11 cellular contexts compared by ENCODE assay signal in the genomic region with DNA sequence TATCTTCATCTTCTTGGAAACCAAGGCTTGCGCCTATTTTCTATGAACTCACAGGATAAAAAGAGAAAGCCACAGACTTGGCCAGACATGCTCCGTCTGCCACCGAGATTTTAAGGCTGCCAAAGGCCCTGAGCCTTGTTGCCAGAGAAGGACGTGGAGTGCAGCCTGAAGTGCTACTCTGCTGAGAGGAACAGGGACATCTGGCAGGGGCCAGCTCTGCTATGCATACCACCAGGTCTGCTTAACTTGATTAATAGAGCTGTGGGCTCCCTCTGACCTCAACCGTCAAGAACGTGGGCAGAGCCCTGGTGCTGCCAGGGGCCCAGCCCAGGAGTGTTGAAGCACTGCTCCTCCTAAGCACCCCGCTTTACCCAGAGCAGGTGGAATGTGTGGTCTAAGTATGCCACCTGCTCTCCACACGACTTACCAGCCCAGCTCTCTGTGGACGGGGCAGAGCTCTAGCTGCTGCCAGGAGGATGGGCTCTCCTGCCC. TPM values are rescaled to one million over a fixed set of nuclear protein-coding genes. Genes with fewer than 3 reads are reported as not detected.
DNase-seq lines count a peak whose midpoint lies in the region; ATAC-seq, FAIRE-seq and TF ChIP-seq lines count a peak whose summit lies in the region.
"Had no signal": no experiment of that assay in that cellular context is flagged by ENCODE, and none has a peak within 500 bp of the region (broad histone marks: within the 10 kb centered on the region; RNA-seq: fewer than 3 reads in every experiment).

No MANE protein-coding gene starts in this region.

- H3F3A ChIP-seq in SK-N-SH (replicated peaks; ENCODE audit: insufficient read depth) = no peaks in the 10 kb centered on the region

- intact Hi-C loops in pancreas (cut with DNase I) (no loop called here), A673 (cut with micrococcal nuclease; ENCODE audit: unreplicated experiment) (no loop called here)

- H3K9me2 ChIP-seq in SK-N-SH = no peaks in the 10 kb centered on the region

- 0 out of 2 replicates have a peak overlapping the region, but pooled peaks have one; percentile 4 for H3K4me2 ChIP-seq in SK-N-SH

- 62% methylated on average over 5 of the region's 9 CpGs for WGBS in SK-N-SH (ENCODE audit: low lambda C conversion rate)
- 40% methylated on average over 3 of the region's 9 CpGs; no CpG with 5 or more reads in 1 of the 2 donors for WGBS in gastroesophageal sphincter (ENCODE audit: low coverage in 1 of 2), 2 donors
- 41 to 45% methylated on average over 9 of the region's 9 CpGs for WGBS in pancreas, 2 donors

- no peak for TF ChIP-seq POLR2A in gastroesophageal sphincter (IDR thresholded peaks at IDR 0.05)

- peak in 1 of 2 experiments; percentile 75; a peak in 2 of 4 replicates for TF ChIP-seq EP300 in SK-N-SH (IDR thresholded peaks at IDR 0.05; ENCODE audit: borderline replicate concordance in 1 of 2, low read depth in 1 of 2, low read length in 1 of 2)
- no peak for TF ChIP-seq EP300 in gastroesophageal sphincter (IDR thresholded peaks at IDR 0.05)

- no peak for TF ChIP-seq RAD21 in SK-N-SH (IDR thresholded peaks at IDR 0.05; ENCODE audit: low read length)

- H3K4me3 ChIP-seq in SK-N-SH (ENCODE audit: low read depth in 2 of 2, low read length in 1 of 2) (no peak overlapping the region), gastroesophageal sphincter (no peak overlapping the region), pancreas (no peak overlapping the region), A673 (ENCODE audit: low read depth, low read length, poor library complexity, severe bottlenecking) (no peak overlapping the region)

- H3K27me3 ChIP-seq in SK-N-SH (ENCODE audit: insufficient read depth) = no peaks in the 10 kb centered on the region
- no peaks in the 10 kb centered on the region for H3K27me3 ChIP-seq in gastroesophageal sphincter
- no peaks in the 10 kb centered on the region for H3K27me3 ChIP-seq in pancreas
- H3K27me3 ChIP-seq in A673 (replicated peaks; ENCODE audit: insufficient read depth, low read depth, low read length, poor library complexity) = no peaks in the 10 kb centered on the region

- H3K79me2 ChIP-seq in SK-N-SH (ENCODE audit: insufficient read depth) = no peaks in the 10 kb centered on the region

- CTCF ChIA-PET in SK-N-SH (lab: Yijun Ruan, JAX) (interaction anchor here (0.6 to 4.7 kb wide), 11 partner anchors 9 to 359 kb away, joined by 3 to 51 read pairs (median 4); a partner anchor contains a TSS), A673 (lab: Charles Lee) (no interaction called here)

- peaks cover 5 to 61% of the 10 kb centered on the region in 2 experiments; a peak in 3 of 4 replicates for H3K4me1 ChIP-seq in SK-N-SH (ENCODE audit: control insufficient read depth in 1 of 2, insufficient read depth in 2 of 2, low read depth in 1 of 2, low read length in 1 of 2)
- H3K4me1 ChIP-seq in gastroesophageal sphincter = peaks cover 0 to 28% (median 0%) of the 10 kb centered on the region in 3 donors
- peaks cover 10 to 20% (median 18%) of the 10 kb centered on the region in 3 donors for H3K4me1 ChIP-seq in pancreas
- no peaks in the 10 kb centered on the region for H3K4me1 ChIP-seq in A673 (ENCODE audit: insufficient read depth, low read length, poor library complexity, severe bottlenecking)

- ATAC-seq in gastroesophageal sphincter (peak; percentile 62), pancreas (peak; percentile 39 to 59 (median 55)), HG02970 (IDR thresholded peaks at IDR 0.05; ENCODE audit: low FRiP score, unreplicated experiment) (no peak), HG02588 (IDR thresholded peaks at IDR 0.05; ENCODE audit: unreplicated experiment) (no peak)
- ATAC-seq: stimulated activated memory B cell treated with anti-CD40 and anti-IgM and Interleukin-4, amounts not matched to agents 10 μg/mL and 1 μg/mL and 100 μg/mL, for 72 hours had no signal

- H2AFZ ChIP-seq in SK-N-SH (ENCODE audit: low read depth) = no peak overlapping the region

- FAIRE-seq in pancreas (lab: Jason Lieb, UNC) = no peak

- H4K20me1 ChIP-seq in SK-N-SH (ENCODE audit: insufficient read depth) = peaks cover 4% of the 10 kb centered on the region; the same call in 1 of the 2 replicates

- H3K36me3 ChIP-seq in SK-N-SH (replicated peaks in 1 of 2; ENCODE audit: control insufficient read depth in 1 of 2, insufficient read depth in 2 of 2, low read length in 1 of 2) (peaks cover 4 to 38% of the 10 kb centered on the region in 2 experiments), gastroesophageal sphincter (peaks cover 0 to 64% of the 10 kb centered on the region in 2 donors), pancreas (peaks cover 0 to 34% (median 8%) of the 10 kb centered on the region in 3 donors), A673 (ENCODE audit: insufficient read depth, low read length, poor library complexity, severe bottlenecking) (peaks cover 17% of the 10 kb centered on the region)

- H3K27ac ChIP-seq in SK-N-SH (ENCODE audit: low read depth in 2 of 2, low read length in 1 of 2) = peak overlapping the region in 1 of 2 experiments; percentile 99; a peak in 2 of 4 replicates
- H3K27ac ChIP-seq in gastroesophageal sphincter = peak overlapping the region in 3 of 4 donors; percentile 21 to 75 (median 53)
- H3K27ac ChIP-seq in pancreas = peak overlapping the region; percentile 37 to 59 (median 46)
- no peak overlapping the region for H3K27ac ChIP-seq in A673 (ENCODE audit: low read depth, low read length, poor library complexity, severe bottlenecking)

- no TSS peak for BruUV-seq in A673 (replicated peaks; lab: Mats Ljungman, UMichigan)

- POLR2A ChIA-PET in SK-N-SH (lab: Yijun Ruan, JAX) = interaction anchor here (2.7 kb wide), 1 partner anchor 17 kb away, joined by 13 read pairs; a partner anchor contains a TSS
- POLR2A ChIA-PET in A673 (lab: Charles Lee; ENCODE audit: low non-redundant PET) = no interaction called here

- DNase-seq in AG08395 (ENCODE audit: low spot score) (peak; percentile 38), SK-N-SH (peak; percentile 79), pancreas (peak in 3 of 6 donors; percentile 29 to 57 (median 42)), mesenteric fat pad (ENCODE audit: low spot score) (no peak), A673 (ENCODE audit: low spot score) (no peak)
- DNase-seq: NCI-H748 treated with DMSO at 0.1 percent for 48 hours, T-helper 1 cell had no signal

- no peaks in the 10 kb centered on the region for H3K9me3 ChIP-seq in SK-N-SH
- H3K9me3 ChIP-seq in gastroesophageal sphincter = no peaks in the 10 kb centered on the region
- no peaks in the 10 kb centered on the region for H3K9me3 ChIP-seq in pancreas
- H3K9me3 ChIP-seq in A673 (ENCODE audit: low read depth, low read length, poor library complexity, severe bottlenecking) = no peaks in the 10 kb centered on the region

- no peak overlapping the region for H3K9ac ChIP-seq in SK-N-SH

- TF ChIP-seq CTCF in SK-N-SH (IDR thresholded peaks at IDR 0.05) (no peak), gastroesophageal sphincter (IDR thresholded peaks at IDR 0.05) (no peak), pancreas (IDR thresholded peaks at IDR 0.05) (no peak), A673 (conservative IDR thresholded peaks at IDR 0.05; ENCODE audit: low read depth, low read length) (no peak)

TF ChIP-seq in SK-N-SH, 30 proteins besides CTCF, POLR2A, EP300 and RAD21:
- TF ChIP-seq TCF12 (IDR thresholded peaks at IDR 0.05) (peak; percentile 59), RCOR1 (IDR thresholded peaks at IDR 0.05; ENCODE audit: low read length) (peak; percentile 98), MXI1 (IDR thresholded peaks at IDR 0.05; ENCODE audit: low read depth, low read length) (peak; percentile 38; the same call in 1 of the 2 replicates), FOXJ3 (CRISPR knock-in tag; IDR thresholded peaks at IDR 0.05) (0 out of 2 replicates have a peak, but pooled peaks have one; percentile 15), CHD2 (IDR thresholded peaks at IDR 0.05; ENCODE audit: low read length, partially characterized antibody) (peak; percentile 37), YY1 (IDR thresholded peaks at IDR 0.05; ENCODE audit: low read depth) (no peak)
- TF ChIP-seq, protein P1, sequence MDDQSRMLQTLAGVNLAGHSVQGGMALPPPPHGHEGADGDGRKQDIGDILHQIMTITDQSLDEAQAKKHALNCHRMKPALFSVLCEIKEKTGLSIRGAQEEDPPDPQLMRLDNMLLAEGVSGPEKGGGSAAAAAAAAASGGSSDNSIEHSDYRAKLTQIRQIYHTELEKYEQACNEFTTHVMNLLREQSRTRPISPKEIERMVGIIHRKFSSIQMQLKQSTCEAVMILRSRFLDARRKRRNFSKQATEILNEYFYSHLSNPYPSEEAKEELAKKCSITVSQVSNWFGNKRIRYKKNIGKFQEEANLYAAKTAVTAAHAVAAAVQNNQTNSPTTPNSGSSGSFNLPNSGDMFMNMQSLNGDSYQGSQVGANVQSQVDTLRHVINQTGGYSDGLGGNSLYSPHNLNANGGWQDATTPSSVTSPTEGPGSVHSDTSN (IDR thresholded peaks at IDR 0.05) = no peak

RNA-seq across cellular contexts. Expression of a gene that starts 10.5 kb away (rescaled TPM):
- 0.03 TPM in 1 of 2 replicates, not detected in the other for polyA plus RNA-seq in SK-N-SH (2012; rRNA removed)
- 0.05 TPM in 1 of 2 replicates, not detected in the other for polyA plus RNA-seq in SK-N-SH (2012; cell fraction: cytosol; rRNA removed)
- 0.06 TPM in 1 of 2 replicates, not detected in the other for polyA plus RNA-seq in SK-N-SH (2012; cell fraction: nucleus; rRNA removed)
- under 1 TPM in 3 of 4 donors, not detected in 1; 0.23 to 0.82 (median 0.67) TPM for total RNA-seq in gastroesophageal sphincter
- total RNA-seq in pancreas = under 1 TPM in 1 of 6 donors, not detected in 5; 0.14 TPM
- under 1 TPM; 0.19 to 0.52 TPM for polyA plus RNA-seq in pancreas
- total RNA-seq in mesenteric fat pad = 0.39 TPM
- not detected in 2 replicates for total RNA-seq in A673 (2021)

RNA-seq across cellular contexts. Expression of a gene that starts 16.7 kb away (rescaled TPM):
- polyA plus RNA-seq in SK-N-SH (2012; rRNA removed) = 51.9 and 63.4 TPM in 2 replicates
- 37.2 and 46.8 TPM in 2 replicates for polyA plus RNA-seq in SK-N-SH (2012; cell fraction: cytosol; rRNA removed)
- 54.1 and 56.9 TPM in 2 replicates for polyA plus RNA-seq in SK-N-SH (2012; cell fraction: nucleus; rRNA removed)
- 100 to 1,000 TPM in 1 of 4 donors, 10 to 100 TPM in 3; 71.3 to 109 (median 88.7) TPM for total RNA-seq in gastroesophageal sphincter
- total RNA-seq in pancreas = 10 to 100 TPM; 14.5 to 27.2 (median 17.5) TPM
- polyA plus RNA-seq in pancreas = 10 to 100 TPM; 27.0 to 47.3 TPM
- 47.9 TPM for total RNA-seq in mesenteric fat pad
- total RNA-seq in A673 (2021) = 56.3 and 57.9 TPM in 2 replicates

RNA-seq across cellular contexts. Expression of a gene that starts 51.7 kb away (rescaled TPM):
- 0.23 TPM in 1 of 2 replicates, not detected in the other for polyA plus RNA-seq in SK-N-SH (2012; rRNA removed)
- 0.01 and 0.03 TPM in 2 replicates for polyA plus RNA-seq in SK-N-SH (2012; cell fraction: cytosol; rRNA removed)
- polyA plus RNA-seq in SK-N-SH (2012; cell fraction: nucleus; rRNA removed) = 0.07 and 0.10 TPM in 2 replicates
- total RNA-seq in gastroesophageal sphincter = 100 to 1,000 TPM; 152 to 368 (median 248) TPM
- total RNA-seq in pancreas = 10 to 100 TPM; 10.1 to 35.5 (median 19.9) TPM
- 10 to 100 TPM; 45.2 to 47.3 TPM for polyA plus RNA-seq in pancreas
- 154 TPM for total RNA-seq in mesenteric fat pad
- total RNA-seq in A673 (2021) = not detected in 2 replicates

Comparison
In these comparisons a context has a peak if more than half of its experiments do, and no peak if none do; other contexts are left out.
1. DNase-seq: peak in AG08395 (single experiment) and SK-N-SH (single experiment); none in mesenteric fat pad (single experiment) and A673 (single experiment).
2. ATAC-seq: peak in gastroesophageal sphincter (single experiment) and pancreas (4 of 4); none in HG02970 (single experiment) and HG02588 (single experiment).
3. RNA of a gene that starts 51.7 kb away (total RNA-seq): 152 to 368 TPM in gastroesophageal sphincter, 154 TPM in mesenteric fat pad (single experiment) and 10.1 to 35.5 TPM in pancreas; not detected in A673; every median in the first group is over 10 times any median in the second.